In genomic region chr3:140421884-140422283, GRCh38 we compare ENCODE assay signal across 23 cellular contexts.
"Had no signal": no experiment of that assay in that cellular context is flagged by ENCODE, and none has a peak within 500 bp of the region (broad histone marks: within the 10 kb centered on the region; RNA-seq: fewer than 3 reads in every experiment).

No MANE protein-coding gene starts in this region.

- H3K9ac ChIP-seq: parathyroid adenoma had no signal

- H3K27ac ChIP-seq: left lung, parathyroid adenoma, right lobe of liver, stomach, upper lobe of right lung had no signal

- DNase-seq: activated CD4-positive, alpha-beta T cell treated with anti-CD3 and anti-CD28 coated beads, Interleukin-2, amount 10 ng/mL, durations not matched to agents 24 days and 14 days; activated CD8-positive, alpha-beta memory T cell treated with anti-CD3 and anti-CD28 coated beads, Interleukin-2, amount 50 U/mL, for 48 hours; activated CD8-positive, alpha-beta T cell treated with anti-CD3 and anti-CD28 coated beads, Interleukin-2, amount 10 ng/mL, durations not matched to agents 7 days and 5 days; activated effector memory CD4-positive, alpha-beta T cell treated with Interleukin-2 at 50 U/mL for 16 hours; activated naive CD4-positive, alpha-beta T cell treated with anti-CD3 and anti-CD28 coated beads, Interleukin-2, amount 10 ng/mL, durations not matched to agents 7 days and 5 days; activated naive CD8-positive, alpha-beta T cell treated with anti-CD3 and anti-CD28 coated beads, Interleukin-2, amount 50 U/mL, for 24 hours; activated T-cell treated with anti-CD3 and anti-CD28 coated beads, Interleukin-2, amount 50 U/mL, for 48 hours; aorta; effector memory CD4-positive, alpha-beta T cell; hypothalamus; kidney; left lung; natural killer cell; right lobe of liver; stimulated activated CD4-positive, alpha-beta T cell treated with anti-CD3 and anti-CD28 coated beads, Interleukin-4, amount 100 ng/mL, for 1 hour; stomach; T-helper 1 cell; T-helper 9 cell; upper lobe of right lung had no signal

- H3K4me3 ChIP-seq: left lung, right lobe of liver, smooth muscle cell, stomach, upper lobe of right lung had no signal

- H3K4me2 ChIP-seq: smooth muscle cell had no signal

- H3K36me3 ChIP-seq: left lung, right lobe of liver, stomach, upper lobe of right lung had no signal

- H3K4me1 ChIP-seq: left lung, upper lobe of right lung had no signal

- ATAC-seq: activated CD8-positive, alpha-beta T cell treated with anti-CD3 and anti-CD28 coated beads, Interleukin-2, amount 10 ng/mL, durations not matched to agents 7 days and 5 days; activated naive CD8-positive, alpha-beta T cell treated with anti-CD3 and anti-CD28 coated beads, Interleukin-2, amount 50 U/mL, for 24 hours; natural killer cell; right lobe of liver; upper lobe of right lung had no signal

- FAIRE-seq: endothelial cell of umbilical vein, frontal cortex, kidney had no signal

- H3K79me2 ChIP-seq: parathyroid adenoma had no signal

- H3K27me3 ChIP-seq: left lung, right lobe of liver, stomach, upper lobe of right lung had no signal

- H2AFZ ChIP-seq: parathyroid adenoma had no signal

- H3K9me3 ChIP-seq: left lung, right lobe of liver, stomach, upper lobe of right lung had no signal
